ENCODE assay signal across 17 cellular contexts in the genomic region with DNA sequence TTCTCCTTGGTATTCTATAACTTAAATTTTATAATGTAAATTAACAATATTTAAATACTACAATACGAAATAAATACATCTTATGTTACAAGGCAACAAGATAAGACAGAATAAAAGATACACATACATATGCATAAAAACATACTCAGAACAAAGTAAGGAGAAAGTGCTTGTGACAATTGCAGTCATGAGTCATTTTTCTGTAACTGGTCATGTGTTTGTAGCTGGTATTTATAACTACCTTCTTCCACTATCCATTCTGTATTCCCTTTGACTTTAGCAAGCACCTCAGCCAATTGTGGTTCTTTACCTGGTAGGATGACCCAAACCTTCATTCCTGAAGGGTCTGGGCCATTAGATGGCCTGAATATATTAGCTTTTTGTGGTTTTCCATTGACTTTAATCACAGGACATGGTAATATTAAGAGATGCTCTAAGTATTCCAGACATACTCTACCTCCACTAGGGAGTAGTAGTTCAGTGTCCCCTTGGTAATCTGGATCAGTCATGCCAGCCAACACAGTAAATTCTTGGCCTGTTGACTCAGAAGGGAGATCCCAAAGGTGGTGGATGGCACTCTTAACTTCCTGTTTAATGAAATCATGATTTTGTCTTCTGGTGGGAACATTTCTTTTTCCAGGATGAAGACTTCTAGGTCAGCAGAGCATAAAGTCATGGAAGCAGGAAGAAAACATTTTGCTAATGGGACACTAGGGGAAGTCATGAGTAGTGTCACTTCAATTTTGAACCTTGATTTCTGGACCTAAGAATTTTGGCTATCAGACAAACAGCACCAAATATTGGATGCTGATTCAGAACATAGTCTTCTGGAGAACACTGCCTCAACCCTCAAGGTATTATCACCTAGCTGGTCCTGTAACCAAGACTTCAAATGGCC.
A peak's percentile ranks its signal among the peaks of the same experiment; 100 is the strongest.
DNase-seq lines count a peak whose midpoint lies in the region; ATAC-seq and TF ChIP-seq lines count a peak whose summit lies in the region.
"Had no signal": no experiment of that assay in that cellular context is flagged by ENCODE, and none has a peak within 500 bp of the region (broad histone marks: within the 10 kb centered on the region; RNA-seq: fewer than 3 reads in every experiment).

No MANE protein-coding gene starts in this region.

- intact Hi-C loops in Calu3 (cut with micrococcal nuclease; ENCODE audit: unreplicated experiment), result loop anchor here (5.0 kb wide), 8 partner anchors 62 to 677 kb away; no protein-coding TSS in a partner anchor

- BruUV-seq in Calu3 (replicated peaks; lab: Mats Ljungman, UMichigan), result no TSS peak

- peak overlapping the region; percentile 69 for H3K27ac Mint-ChIP-seq in Calu3 (ENCODE audit: unreplicated experiment)
- H3K27ac Mint-ChIP-seq: naive thymus-derived CD4-positive, alpha-beta T cell had no signal

- H3K36me3 Mint-ChIP-seq in Calu3 (ENCODE audit: insufficient read depth, unreplicated experiment), result peaks cover 21% of the 10 kb centered on the region

- CTCF ChIA-PET in Calu3 (lab: Charles Lee), result no interaction called here

- H3K27me3 Mint-ChIP-seq in Calu3 (ENCODE audit: unreplicated experiment), result no peaks in the 10 kb centered on the region
- H3K27me3 Mint-ChIP-seq: naive thymus-derived CD4-positive, alpha-beta T cell had no signal

- TF ChIP-seq CTCF in Calu3 (IDR thresholded peaks at IDR 0.05; ENCODE audit: unreplicated experiment), result peak; percentile 48

- peak overlapping the region; percentile 62 for H3K27ac ChIP-seq in epithelial cell of prostate
- H3K27ac ChIP-seq: parathyroid adenoma had no signal

- DNase-seq in Calu3 (no peak), M059J (ENCODE audit: low read depth) (peak; percentile 71), epithelial cell of prostate (ENCODE audit: low read depth, low spot score) (peak; percentile 62), kidney tubule cell (ENCODE audit: low spot score) (peak; percentile 100), NCI-H1048 (lab: John Stamatoyannopoulos, UW) (no peak)
- DNase-seq: activated CD4-positive, alpha-beta T cell treated with anti-CD3 and anti-CD28 coated beads, Interleukin-2, amount 50 U/mL, for 1 hour; activated naive CD4-positive, alpha-beta T cell treated with Interleukin-2 at 50 U/mL for 16 hours; activated T-cell treated with anti-CD3 and anti-CD28 coated beads for 4 hours; anterior cingulate cortex; COR-L47; naive thymus-derived CD4-positive, alpha-beta T cell; NCI-H1417 treated with DMSO at 0.1 percent for 48 hours; NCI-H2171 had no signal

- H3K9me3 Mint-ChIP-seq in Calu3 (ENCODE audit: low read depth, unreplicated experiment), result peaks cover 13% of the 10 kb centered on the region

- peaks cover 31% of the 10 kb centered on the region for H3K4me1 Mint-ChIP-seq in Calu3 (ENCODE audit: low read depth, unreplicated experiment)
- H3K4me1 Mint-ChIP-seq: naive thymus-derived CD4-positive, alpha-beta T cell had no signal

- no peak overlapping the region for H3K4me3 Mint-ChIP-seq in Calu3 (ENCODE audit: low read depth, unreplicated experiment)
- H3K4me3 Mint-ChIP-seq: naive thymus-derived CD4-positive, alpha-beta T cell had no signal

- ATAC-seq in GM19455 (IDR thresholded peaks at IDR 0.05; ENCODE audit: unreplicated experiment), result no peak
- ATAC-seq in HG03175 (IDR thresholded peaks at IDR 0.05; ENCODE audit: unreplicated experiment), result no peak
- no peak for ATAC-seq in GM18519 (IDR thresholded peaks at IDR 0.05; ENCODE audit: low FRiP score, unreplicated experiment)
- ATAC-seq: naive thymus-derived CD4-positive, alpha-beta T cell had no signal

Comparison
In these comparisons a context has a peak if more than half of its experiments do, and no peak if none do; other contexts are left out.
1. DNase-seq: peak in M059J (single experiment), epithelial cell of prostate (single experiment) and kidney tubule cell (single experiment); none in Calu3 (single experiment) and NCI-H1048 (single experiment).